9 cellular contexts compared by ENCODE assay signal in the genomic region with DNA sequence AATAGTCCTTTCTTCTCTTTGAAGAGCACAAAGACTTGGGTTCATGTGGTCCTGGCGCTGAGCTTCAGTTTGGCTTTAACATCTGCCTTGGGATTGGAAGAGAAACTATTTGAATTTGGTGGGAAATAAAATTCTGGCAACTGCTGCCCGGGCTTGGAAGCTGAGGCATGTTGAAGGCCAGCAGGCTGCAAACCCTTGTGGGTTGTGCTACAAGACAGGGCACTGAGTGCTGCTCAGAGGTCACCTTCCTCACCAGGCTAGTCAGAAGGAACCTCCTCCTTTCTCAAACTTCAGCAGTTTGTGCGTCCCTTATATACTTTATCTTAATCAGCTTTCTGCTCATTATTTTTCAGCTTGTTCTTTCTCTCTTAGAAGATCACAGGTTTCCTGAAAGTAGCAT.
"Had no signal": no experiment of that assay in that cellular context is flagged by ENCODE, and none has a peak within 500 bp of the region (broad histone marks: within the 10 kb centered on the region; RNA-seq: fewer than 3 reads in every experiment).

No MANE protein-coding gene starts in this region.

- H3K9ac ChIP-seq: KMS-11 had no signal

- H3K4me1 ChIP-seq: HAP-1 had no signal

- ATAC-seq: GM23338, HCT116, HepG2 had no signal

- H3K36me3 ChIP-seq: HAP-1 had no signal

- DNase-seq: H7, HFFc6, KBM-7 had no signal

- H2AFZ ChIP-seq: GM23338 had no signal

- H3K9me3 ChIP-seq: HAP-1 had no signal

- H3K27ac ChIP-seq: HL-60, KMS-11 had no signal

- H3K4me3 ChIP-seq: GM23338, HAP-1 had no signal

- H3K4me2 ChIP-seq: GM23338, KMS-11 had no signal
